In genomic region chr19:17080441-17080803, GRCh38 we compare ENCODE assay signal across 9 cellular contexts. TPM values are rescaled to one million over a fixed set of nuclear protein-coding genes. Genes with fewer than 3 reads are reported as not detected.
DNase-seq lines count a peak whose midpoint lies in the region; ATAC-seq, FAIRE-seq and TF ChIP-seq lines count a peak whose summit lies in the region.
"Had no signal": no experiment of that assay in that cellular context is flagged by ENCODE, and none has a peak within 500 bp of the region (broad histone marks: within the 10 kb centered on the region; RNA-seq: fewer than 3 reads in every experiment).

No MANE protein-coding gene starts in this region.

- no TSS peak for BruUV-seq in endothelial cell of umbilical vein (replicated peaks; lab: Mats Ljungman, UMichigan)

- no peaks in the 10 kb centered on the region for H3K36me3 ChIP-seq in endothelial cell of umbilical vein (ENCODE audit: control insufficient read depth in 2 of 2, extremely low read depth in 1 of 2, insufficient read depth in 2 of 2, low read length in 2 of 2)
- H3K36me3 ChIP-seq in prostate gland: no peaks in the 10 kb centered on the region
- H3K36me3 ChIP-seq in mucosa of descending colon (ENCODE audit: low read depth): no peaks in the 10 kb centered on the region

- peaks cover 94% of the 10 kb centered on the region for H3K79me2 ChIP-seq in endothelial cell of umbilical vein (ENCODE audit: control insufficient read depth, insufficient read depth, low read length)

- 56% methylated on average over 4 of the region's 4 CpGs for WGBS in prostate gland

- TF ChIP-seq CTCF in CD14-positive monocyte (IDR thresholded peaks at IDR 0.05) (no peak), RWPE1 (conservative IDR thresholded peaks at IDR 0.05; ENCODE audit: low read depth) (0 out of 2 replicates have a peak, but pooled peaks have one; percentile 39), endothelial cell of umbilical vein (IDR thresholded peaks at IDR 0.05; ENCODE audit: extremely low read depth in 1 of 2, insufficient read depth in 1 of 2, low read depth in 1 of 2, low read length in 2 of 2) (no peak), prostate gland (IDR thresholded peaks at IDR 0.05) (no peak), mucosa of descending colon (IDR thresholded peaks at IDR 0.05) (no peak)

- H3K4me3 Mint-ChIP-seq in CD14-positive monocyte: no peak overlapping the region

- POLR2A ChIA-PET in RWPE1 (lab: Yijun Ruan, JAX; ENCODE audit: low non-redundant PET) (no interaction called here), endothelial cell of umbilical vein (lab: Charles Lee) (no interaction called here)

- peak overlapping the region; percentile 39 for H3K9ac ChIP-seq in endothelial cell of umbilical vein (replicated peaks; ENCODE audit: extremely low read depth, insufficient read depth, low read length)

- H3K4me1 Mint-ChIP-seq in CD14-positive monocyte: peaks cover 63% of the 10 kb centered on the region

- no peaks in the 10 kb centered on the region for H3K9me3 ChIP-seq in endothelial cell of umbilical vein (replicated peaks; ENCODE audit: control insufficient read depth, insufficient read depth, low read length)
- H3K9me3 ChIP-seq in prostate gland: no peaks in the 10 kb centered on the region
- H3K9me3 ChIP-seq in mucosa of descending colon: no peaks in the 10 kb centered on the region

- no peaks in the 10 kb centered on the region for H3K9me1 ChIP-seq in endothelial cell of umbilical vein (replicated peaks; ENCODE audit: control insufficient read depth, extremely low read depth, insufficient read depth, low read length)

- FAIRE-seq in endothelial cell of umbilical vein (lab: Jason Lieb, UNC): no peak

- CTCF ChIA-PET in RWPE1 (lab: Yijun Ruan, JAX): interaction anchor here (0.7 kb wide), 1 partner anchor 16 kb away, joined by 3 read pairs; no protein-coding TSS in a partner anchor
- CTCF ChIA-PET in endothelial cell of umbilical vein (lab: Charles Lee): interaction anchor here (2.2 kb wide), 1 partner anchor 28 kb away, joined by 10 read pairs; no protein-coding TSS in a partner anchor

- intact Hi-C loops in CD14-positive monocyte (cut with micrococcal nuclease): no loop called here
- intact Hi-C loops in endothelial cell of umbilical vein (cut with micrococcal nuclease): loop anchor here (1.0 kb wide), 1 partner anchor 28 kb away; no protein-coding TSS in a partner anchor
- intact Hi-C loops in prostate gland (cut with DNase I): no loop called here
- intact Hi-C loops in mucosa of descending colon (cut with DNase I, micrococcal nuclease): no loop called here

- H4K20me1 ChIP-seq in endothelial cell of umbilical vein (replicated peaks; ENCODE audit: control insufficient read depth, extremely low read depth, insufficient read depth, low read length): no peaks in the 10 kb centered on the region

- no peak overlapping the region for H2AFZ ChIP-seq in endothelial cell of umbilical vein (ENCODE audit: low read depth, low read length)

- no peak for ATAC-seq in mucosa of descending colon

- peaks cover 0 to 3% (median 0%) of the 10 kb centered on the region in 3 donors for H3K27me3 Mint-ChIP-seq in CD14-positive monocyte (ENCODE audit: low read depth in 3 of 3)

- H3K4me2 ChIP-seq in endothelial cell of umbilical vein (ENCODE audit: insufficient read depth, low read length): peak overlapping the region; percentile 74

- no peak for DNase-seq in CD14-positive monocyte (ENCODE audit: low spot score)
- DNase-seq in RWPE1 (ENCODE audit: low spot score): no peak
- DNase-seq in endothelial cell of umbilical vein (ENCODE audit: low read depth, low spot score): no peak
- DNase-seq in prostate gland (ENCODE audit: low spot score): no peak
- no peak for DNase-seq in mucosa of descending colon
- DNase-seq in activated gamma-delta T cell (lab: John Stamatoyannopoulos, UW): no peak
- no peak for DNase-seq in islet precursor cell
- no peak for DNase-seq in hippocampal formation (lab: John Stamatoyannopoulos, UW)
- DNase-seq: mesendoderm had no signal

- dilution Hi-C loops in endothelial cell of umbilical vein (cut with MboI; ENCODE audit: extremely low pct_ligation_motif_present, low sequenced_read_pairs): no loop called here

- H3K36me3 Mint-ChIP-seq in CD14-positive monocyte: peaks cover 51 to 73% of the 10 kb centered on the region in 2 donors

- H3K27me3 ChIP-seq in endothelial cell of umbilical vein (ENCODE audit: control insufficient read depth in 2 of 2, insufficient read depth in 2 of 2, low read length in 2 of 2) (no peaks in the 10 kb centered on the region), prostate gland (replicated peaks; ENCODE audit: insufficient read depth) (no peaks in the 10 kb centered on the region)

- TF ChIP-seq POLR2A in endothelial cell of umbilical vein (IDR thresholded peaks at IDR 0.05; ENCODE audit: low read depth, low read length): no peak
- TF ChIP-seq POLR2A in prostate gland (IDR thresholded peaks at IDR 0.05): no peak

- H3K4me1 ChIP-seq in endothelial cell of umbilical vein (ENCODE audit: control insufficient read depth, extremely low read depth, insufficient read depth, low read length): peaks cover 30% of the 10 kb centered on the region
- H3K4me1 ChIP-seq in prostate gland (replicated peaks): peaks cover 9% of the 10 kb centered on the region
- H3K4me1 ChIP-seq in mucosa of descending colon (ENCODE audit: low read depth): peaks cover 14% of the 10 kb centered on the region

- peak overlapping the region; percentile 95 for H3K27ac ChIP-seq in RWPE1
- H3K27ac ChIP-seq in endothelial cell of umbilical vein (ENCODE audit: insufficient read depth, low read depth, low read length): peak overlapping the region; percentile 89
- peak overlapping the region; percentile 73 to 75 for H3K27ac ChIP-seq in prostate gland

- H3K4me3 ChIP-seq in endothelial cell of umbilical vein (replicated peaks in 1 of 3; ENCODE audit: insufficient read depth in 1 of 3, low read depth in 1 of 3, low read length in 3 of 3) (no peak overlapping the region), prostate gland (no peak overlapping the region), mucosa of descending colon (no peak overlapping the region)

- peak overlapping the region in 4 of 7 donors; percentile 72 to 98 (median 86) for H3K27ac Mint-ChIP-seq in CD14-positive monocyte

- H3K9me3 Mint-ChIP-seq in CD14-positive monocyte: no peaks in the 10 kb centered on the region

TF ChIP-seq in endothelial cell of umbilical vein, 7 proteins besides CTCF, POLR2A, EP300 and RAD21:
- no peak for TF ChIP-seq GATA2 (IDR thresholded peaks at IDR 0.05; ENCODE audit: insufficient read depth, insufficient read length, low read depth, low read length)
- TF ChIP-seq MAX (IDR thresholded peaks at IDR 0.05; ENCODE audit: insufficient read depth, insufficient read length): no peak
- TF ChIP-seq EZH2 (IDR thresholded peaks at IDR 0.05; ENCODE audit: borderline replicate concordance, low read depth, low read length, severe bottlenecking): no peak
- TF ChIP-seq JUN (IDR thresholded peaks at IDR 0.05; ENCODE audit: borderline replicate concordance, insufficient read depth, insufficient read length, low read depth): no peak
- TF ChIP-seq FOS (IDR thresholded peaks at IDR 0.05; ENCODE audit: borderline replicate concordance, insufficient read depth, low read length): no peak
- no peak for TF ChIP-seq POLR2AphosphoS5 (IDR thresholded peaks at IDR 0.05; ENCODE audit: insufficient read depth, low read depth, low read length)
- no peak for TF ChIP-seq MYC (IDR thresholded peaks at IDR 0.05; ENCODE audit: low read depth, low read length)

RNA-seq across cellular contexts. Expression of gene MYO9B, which starts 4.8 kb away (rescaled TPM):
- polyA plus RNA-seq in CD14-positive monocyte (1 to 10 TPM; 5.9 to 7.5 TPM), endothelial cell of umbilical vein (64.4 and 69.8 TPM in 2 replicates)
- total RNA-seq in endothelial cell of umbilical vein (119 and 124 TPM in 2 replicates), prostate gland (100 to 1,000 TPM in 1 of 2 donors, 10 to 100 TPM in 1; 50.9 to 208 TPM), mucosa of descending colon (10 to 100 TPM; 73.7 to 91.8 (median 90.8) TPM)
- polyA plus RNA-seq in endothelial cell of umbilical vein (2011; cell fraction: cytosol; rRNA removed): 43.2 and 47.5 TPM in 2 replicates
- polyA plus RNA-seq in endothelial cell of umbilical vein (2011; cell fraction: nucleus; rRNA removed): 227 and 234 TPM in 2 replicates
- polyA plus RNA-seq in endothelial cell of umbilical vein (2012): 76.5 and 94.6 TPM in 2 replicates
- 97.0 and 109 TPM in 2 replicates for polyA minus RNA-seq in endothelial cell of umbilical vein
- polyA minus RNA-seq in endothelial cell of umbilical vein (2011; cell fraction: cytosol; rRNA and poly(A)+ RNA removed): 42.7 TPM
- 104 and 123 TPM in 2 replicates for polyA minus RNA-seq in endothelial cell of umbilical vein (2011; cell fraction: nucleus; rRNA and poly(A)+ RNA removed)

RNA-seq across cellular contexts. Expression of gene HAUS8, which starts 5.2 kb away (rescaled TPM):
- polyA plus RNA-seq in CD14-positive monocyte (1 to 10 TPM; 2.5 to 4.4 TPM), endothelial cell of umbilical vein (9.0 and 9.6 TPM in 2 replicates)
- total RNA-seq in endothelial cell of umbilical vein (23.4 and 30.3 TPM in 2 replicates), prostate gland (10 to 100 TPM in 1 of 2 donors, 1 to 10 TPM in 1; 6.5 to 15.3 TPM), mucosa of descending colon (10 to 100 TPM; 12.2 to 16.6 (median 13.6) TPM)
- polyA plus RNA-seq in endothelial cell of umbilical vein (2011; cell fraction: cytosol; rRNA removed): 16.1 and 17.5 TPM in 2 replicates
- polyA plus RNA-seq in endothelial cell of umbilical vein (2011; cell fraction: nucleus; rRNA removed): 17.8 and 25.4 TPM in 2 replicates
- polyA plus RNA-seq in endothelial cell of umbilical vein (2012): 12.6 and 15.8 TPM in 2 replicates
- polyA minus RNA-seq in endothelial cell of umbilical vein: 7.9 and 8.0 TPM in 2 replicates
- polyA minus RNA-seq in endothelial cell of umbilical vein (2011; cell fraction: cytosol; rRNA and poly(A)+ RNA removed): 13.7 TPM
- polyA minus RNA-seq in endothelial cell of umbilical vein (2011; cell fraction: nucleus; rRNA and poly(A)+ RNA removed): 7.5 and 8.4 TPM in 2 replicates

RNA-seq across cellular contexts. Expression of gene CPAMD8, which starts 53.8 kb away (rescaled TPM):
- polyA plus RNA-seq in CD14-positive monocyte: 1 to 10 TPM; 5.1 to 5.4 TPM
- total RNA-seq in endothelial cell of umbilical vein: 2.2 and 2.9 TPM in 2 replicates
- 3.9 and 5.3 TPM in 2 replicates for polyA plus RNA-seq in endothelial cell of umbilical vein
- polyA plus RNA-seq in endothelial cell of umbilical vein (2011; cell fraction: cytosol; rRNA removed): 1.8 and 2.4 TPM in 2 replicates
- 5.1 and 5.5 TPM in 2 replicates for polyA plus RNA-seq in endothelial cell of umbilical vein (2011; cell fraction: nucleus; rRNA removed)
- polyA plus RNA-seq in endothelial cell of umbilical vein (2012): 0.95 and 1.8 TPM in 2 replicates
- polyA minus RNA-seq in endothelial cell of umbilical vein: 2.0 and 3.2 TPM in 2 replicates
- not detected for polyA minus RNA-seq in endothelial cell of umbilical vein (2011; cell fraction: cytosol; rRNA and poly(A)+ RNA removed)
- polyA minus RNA-seq in endothelial cell of umbilical vein (2011; cell fraction: nucleus; rRNA and poly(A)+ RNA removed): 2.8 and 3.6 TPM in 2 replicates
- 100 to 1,000 TPM; 134 to 216 TPM for total RNA-seq in prostate gland
- 1 to 10 TPM; 2.3 to 5.8 (median 3.1) TPM for total RNA-seq in mucosa of descending colon

Comparison
In these comparisons a context has a peak if more than half of its experiments do, and no peak if none do; other contexts are left out.
1. RNA of gene CPAMD8, which starts 53.8 kb away (total RNA-seq): 134 to 216 TPM in prostate gland; 2.3 to 5.8 TPM in mucosa of descending colon and 2.2 to 2.9 TPM in endothelial cell of umbilical vein; every median in the first group is over 10 times any median in the second.
2. Peak in every context shown above with its lines, with median percentiles within 50 percentile points of each other: H3K27ac ChIP-seq.